ENCODE assay signal across 13 cellular contexts in the genomic region with DNA sequence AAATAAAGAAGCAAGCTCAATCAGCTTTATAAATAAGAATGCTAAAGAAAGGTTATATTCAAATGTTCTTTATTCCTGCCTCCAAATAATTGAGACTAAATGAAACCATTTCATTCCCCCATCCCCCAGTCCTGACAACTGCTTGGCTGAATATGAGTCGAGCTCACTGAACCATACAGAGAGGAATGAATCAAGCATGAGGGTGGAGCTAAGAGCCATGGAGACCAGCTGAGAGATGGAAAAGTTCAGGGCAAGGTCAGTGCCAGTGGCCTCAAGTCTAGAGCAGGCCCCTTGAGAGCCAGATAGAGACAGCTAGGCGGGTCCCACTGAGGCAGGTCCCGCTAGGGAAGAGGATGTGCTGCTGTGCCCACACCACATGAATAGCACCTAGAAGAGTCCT.
A peak's percentile ranks its signal among the peaks of the same experiment; 100 is the strongest.
DNase-seq lines count a peak whose midpoint lies in the region; ATAC-seq and TF ChIP-seq lines count a peak whose summit lies in the region.
"Had no signal": no experiment of that assay in that cellular context is flagged by ENCODE, and none has a peak within 500 bp of the region (broad histone marks: within the 10 kb centered on the region; RNA-seq: fewer than 3 reads in every experiment).

No MANE protein-coding gene starts in this region.

- ATAC-seq in HG03175 (IDR thresholded peaks at IDR 0.05; ENCODE audit: unreplicated experiment) = peak; percentile 45
- no peak for ATAC-seq in GM21390 (IDR thresholded peaks at IDR 0.05; ENCODE audit: unreplicated experiment)
- no peak; the same call in 1 of the 2 replicates for ATAC-seq in WTC11

- no peaks in the 10 kb centered on the region for H3K36me3 Mint-ChIP-seq in WTC11

- no peaks in the 10 kb centered on the region for H3K27me3 Mint-ChIP-seq in WTC11 (ENCODE audit: low read depth)

- peak; percentile 66 for DNase-seq in COLO829 (ENCODE audit: low spot score)
- peak; percentile 32 for DNase-seq in astrocyte of the cerebellum (ENCODE audit: low read depth)
- DNase-seq in medulla oblongata (ENCODE audit: extremely low spot score) = peak; percentile 62
- DNase-seq in T-helper 9 cell = no peak
- DNase-seq in NAMALWA (ENCODE audit: low spot score) = no peak
- no peak for DNase-seq in WTC11 (ENCODE audit: low spot score)
- DNase-seq: islet precursor cell; NCI-H146; stimulated activated naive CD4-positive, alpha-beta T cell treated with Interleukin-2 at 50 U/mL for 16 hours had no signal

- POLR2A ChIA-PET in WTC11 (lab: Charles Lee) = no interaction called here

- no peak overlapping the region for H3K27ac Mint-ChIP-seq in WTC11
- H3K27ac Mint-ChIP-seq: T-helper 1 cell treated with Interleukin-12 subunit alpha and Interleukin-12 subunit beta and Interleukin-4 antibody, amounts not matched to agents 30 μg/mL and 1 μg/mL, for 36 hours had no signal

- no peaks in the 10 kb centered on the region for H3K4me1 Mint-ChIP-seq in WTC11

- H3K4me3 ChIP-seq in astrocyte of the cerebellum (ENCODE audit: low read depth, low read length) = no peak overlapping the region
- H3K4me3 ChIP-seq: skin epidermis had no signal

- in situ Hi-C loops in astrocyte of the cerebellum (cut with HindIII; ENCODE audit: low sequenced_read_pairs) = no loop called here

- TF ChIP-seq CTCF in astrocyte of the cerebellum (IDR thresholded peaks at IDR 0.05; ENCODE audit: low read depth, low read length, missing control alignments) (no peak), WTC11 (IDR thresholded peaks at IDR 0.05) (no peak)

- CTCF ChIA-PET in WTC11 (lab: Charles Lee) = interaction anchor here (1.1 kb wide), 1 partner anchor 10 kb away, joined by 3 read pairs; no protein-coding TSS in a partner anchor

- H3K4me3 Mint-ChIP-seq in WTC11 = no peak overlapping the region
- H3K4me3 Mint-ChIP-seq: T-helper 1 cell treated with Interleukin-12 subunit alpha and Interleukin-12 subunit beta and Interleukin-4 antibody, amounts not matched to agents 30 μg/mL and 1 μg/mL, for 36 hours had no signal

- no peaks in the 10 kb centered on the region for H3K9me3 Mint-ChIP-seq in WTC11
- H3K9me3 Mint-ChIP-seq: T-helper 1 cell treated with Interleukin-12 subunit alpha and Interleukin-12 subunit beta and Interleukin-4 antibody, amounts not matched to agents 30 μg/mL and 1 μg/mL, for 36 hours had no signal

TF ChIP-seq in WTC11, 78 proteins besides CTCF, POLR2A, EP300 and RAD21:
- no peak for TF ChIP-seq ZNF423 (CRISPR knock-in tag; IDR thresholded peaks at IDR 0.05)

Comparison
In these comparisons a context has a peak if more than half of its experiments do, and no peak if none do; other contexts are left out.
1. DNase-seq: peak in COLO829 (single experiment), astrocyte of the cerebellum (single experiment) and medulla oblongata (single experiment); none in T-helper 9 cell (single experiment), NAMALWA (single experiment) and WTC11 (single experiment).